18 cellular contexts compared by ENCODE assay signal in genomic region chr16:14491831-14492529, GRCh38.
DNase-seq lines count a peak whose midpoint lies in the region; ATAC-seq and TF ChIP-seq lines count a peak whose summit lies in the region.
"Had no signal": no experiment of that assay in that cellular context is flagged by ENCODE, and none has a peak within 500 bp of the region (broad histone marks: within the 10 kb centered on the region; RNA-seq: fewer than 3 reads in every experiment).

No MANE protein-coding gene starts in this region.

- DNase-seq in heart left ventricle (no peak), cardiac septum (ENCODE audit: low spot score) (no peak), mammary epithelial cell (no peak), natural killer cell (no peak), SHP77 treated with DMSO at 0.1 percent for 48 hours (lab: John Stamatoyannopoulos, UW) (no peak), colonic mucosa (no peak)
- DNase-seq: GDM1; lower lobe of right lung; NCI-H1417 treated with DMSO at 0.1 percent for 48 hours; NCI-H2171 treated with DMSO at 0.1 percent for 48 hours; NCI-H748 treated with DMSO at 0.1 percent for 48 hours; PC-3; stimulated activated CD8-positive, alpha-beta memory T cell treated with anti-CD3 and anti-CD28 coated beads, Interleukin-4, amount 100 ng/mL, for 48 hours; substantia nigra had no signal

- H3K27me3 ChIP-seq in heart left ventricle (no peaks in the 10 kb centered on the region), mammary epithelial cell (ENCODE audit: insufficient read depth, low read length) (no peaks in the 10 kb centered on the region), thymus (ENCODE audit: control insufficient read depth, insufficient read depth) (no peaks in the 10 kb centered on the region), colonic mucosa (no peaks in the 10 kb centered on the region)

- no peak for ATAC-seq in heart left ventricle
- no peak for ATAC-seq in natural killer cell
- ATAC-seq in GM21423 (IDR thresholded peaks at IDR 0.05; ENCODE audit: unreplicated experiment), result no peak
- ATAC-seq: activated CD4-positive, CD25-positive, alpha-beta regulatory T cell treated with anti-CD3 and anti-CD28 coated beads, Interleukin-2, amount 50 U/mL, for 24 hours; lower lobe of right lung; PC-3 had no signal

- TF ChIP-seq CTCF in heart left ventricle (IDR thresholded peaks at IDR 0.05) (no peak), mammary epithelial cell (conservative IDR thresholded peaks at IDR 0.05 in 1 of 2, IDR thresholded peaks at IDR 0.05 in 1 of 2; ENCODE audit: extremely low read depth in 1 of 2, insufficient read depth in 1 of 2, low read depth in 1 of 2, low read length in 2 of 2) (no peak), natural killer cell (IDR thresholded peaks at IDR 0.05) (no peak), colonic mucosa (IDR thresholded peaks at IDR 0.05) (no peak)

- H3K4me2 ChIP-seq in mammary epithelial cell (ENCODE audit: insufficient read depth, low read depth, low read length), result no peak overlapping the region

- intact Hi-C loops in heart left ventricle (cut with DNase I) (no loop called here), cardiac septum (cut with DNase I) (no loop called here), mammary epithelial cell (cut with micrococcal nuclease) (no loop called here), natural killer cell (cut with micrococcal nuclease) (loop anchor here (10.0 kb wide), 1 partner anchor 53 kb away; no protein-coding TSS in a partner anchor), colonic mucosa (cut with DNase I) (no loop called here)

- peak overlapping the region; percentile 45 to 71 for H3K27ac Mint-ChIP-seq in natural killer cell

- H3K4me1 ChIP-seq in heart left ventricle (peaks cover 0 to 58% (median 28%) of the 10 kb centered on the region in 12 donors), mammary epithelial cell (ENCODE audit: insufficient read depth, low read length) (peaks cover 8% of the 10 kb centered on the region), thymus (ENCODE audit: control insufficient read depth, insufficient read depth, low read length) (peaks cover 7% of the 10 kb centered on the region), colonic mucosa (no peaks in the 10 kb centered on the region)

- peak overlapping the region in 7 of 12 donors; percentile 5 to 68 (median 27) for H3K27ac ChIP-seq in heart left ventricle
- H3K27ac ChIP-seq in mammary epithelial cell (ENCODE audit: insufficient read depth, low read depth, low read length), result no peak overlapping the region
- H3K27ac ChIP-seq in thymus (ENCODE audit: low read depth), result peak overlapping the region; percentile 15
- no peak overlapping the region for H3K27ac ChIP-seq in colonic mucosa
- H3K27ac ChIP-seq: lower lobe of right lung had no signal

- H3K9ac ChIP-seq in mammary epithelial cell (ENCODE audit: insufficient read depth, low read length) (no peak overlapping the region), colonic mucosa (ENCODE audit: low read depth in 2 of 2, low read length in 2 of 2) (no peak overlapping the region)

- TF ChIP-seq POLR2A in heart left ventricle (IDR thresholded peaks at IDR 0.05), result no peak

- H3K36me3 ChIP-seq in heart left ventricle (peaks cover 0 to 3% (median 0%) of the 10 kb centered on the region in 9 donors), mammary epithelial cell (ENCODE audit: insufficient read depth, low read length) (no peaks in the 10 kb centered on the region), thymus (ENCODE audit: control insufficient read depth, insufficient read depth) (no peaks in the 10 kb centered on the region), colonic mucosa (no peaks in the 10 kb centered on the region)
- H3K36me3 ChIP-seq: lower lobe of right lung had no signal

- peak overlapping the region; percentile 35 for H2AFZ ChIP-seq in mammary epithelial cell (ENCODE audit: low read depth, low read length)

- no TSS peak for BruUV-seq in mammary epithelial cell (replicated peaks; lab: Mats Ljungman, UMichigan)

- dilution Hi-C loops in mammary epithelial cell (cut with HindIII; ENCODE audit: low sequenced_read_pairs), result no loop called here

- in situ Hi-C loops in mammary epithelial cell (cut with MboI; ENCODE audit: low sequenced_read_pairs in 2 of 2), result no loop called here

- H3K36me3 Mint-ChIP-seq in natural killer cell, result no peaks in the 10 kb centered on the region

- H3K27me3 Mint-ChIP-seq in natural killer cell (ENCODE audit: low read depth in 2 of 2), result no peaks in the 10 kb centered on the region

- H3K4me3 ChIP-seq in heart left ventricle (no peak overlapping the region), mammary epithelial cell (replicated peaks in 1 of 3; ENCODE audit: insufficient read depth in 1 of 3, low read depth in 2 of 3, low read length in 3 of 3) (no peak overlapping the region), thymus (ENCODE audit: low read length) (no peak overlapping the region), colonic mucosa (no peak overlapping the region)
- H3K4me3 ChIP-seq: lower lobe of right lung had no signal

- 43 to 61% (median 54%) methylated on average over 11 of the region's 11 CpGs for WGBS in heart left ventricle, 4 donors
- WGBS in mammary epithelial cell (ENCODE audit: low coverage, missing lambda C conversion rate), result 46% methylated on average over 11 of the region's 11 CpGs
- 86% methylated on average over 11 of the region's 11 CpGs for WGBS in thymus

- no peaks in the 10 kb centered on the region for H3K9me3 Mint-ChIP-seq in natural killer cell
- H3K9me3 Mint-ChIP-seq: CD14-positive monocyte had no signal

- H3K9me3 ChIP-seq in heart left ventricle (no peaks in the 10 kb centered on the region), mammary epithelial cell (replicated peaks; ENCODE audit: insufficient read depth, low read length) (no peaks in the 10 kb centered on the region), thymus (ENCODE audit: control insufficient read depth) (no peaks in the 10 kb centered on the region), colonic mucosa (no peaks in the 10 kb centered on the region)
- H3K9me3 ChIP-seq: lower lobe of right lung had no signal

- H3K4me3 Mint-ChIP-seq in natural killer cell, result peak overlapping the region; percentile 33
- H3K4me3 Mint-ChIP-seq: CD14-positive monocyte had no signal

- H3K79me2 ChIP-seq in mammary epithelial cell (ENCODE audit: insufficient read depth, low read length), result no peaks in the 10 kb centered on the region

- CTCF ChIA-PET in mammary epithelial cell (lab: Charles Lee; ENCODE audit: low non-redundant PET), result no interaction called here

- H3K4me1 Mint-ChIP-seq in natural killer cell, result peaks cover 61 to 68% of the 10 kb centered on the region in 2 donors

- no peaks in the 10 kb centered on the region for H4K20me1 ChIP-seq in mammary epithelial cell (ENCODE audit: insufficient read depth, low read length)

Comparison
In these comparisons a context has a peak if more than half of its experiments do, and no peak if none do; other contexts are left out.
1. H3K27ac ChIP-seq: peak in heart left ventricle (7 of 12) and thymus (single experiment); none in mammary epithelial cell (single experiment) and colonic mucosa (single experiment).